Comparison of ENCODE assay signal across 16 cellular contexts in genomic region chr7:6652446-6653011, GRCh38. TPM values are rescaled to one million over a fixed set of nuclear protein-coding genes. Genes with fewer than 3 reads are reported as not detected.
DNase-seq lines count a peak whose midpoint lies in the region; FAIRE-seq and TF ChIP-seq lines count a peak whose summit lies in the region.
"Had no signal": no experiment of that assay in that cellular context is flagged by ENCODE, and none has a peak within 500 bp of the region (broad histone marks: within the 10 kb centered on the region; RNA-seq: fewer than 3 reads in every experiment).

No MANE protein-coding gene starts in this region.

- peaks cover 15% of the 10 kb centered on the region for H3K36me3 ChIP-seq in endodermal cell (ENCODE audit: control insufficient read depth, insufficient read depth, low read length)

- H3K36me3 Mint-ChIP-seq in endodermal cell (ENCODE audit: low read depth) = peaks cover 33% of the 10 kb centered on the region

- no peak overlapping the region for H3K4me3 ChIP-seq in endodermal cell (ENCODE audit: low read length)

- H3K4me3 Mint-ChIP-seq in endodermal cell = no peak overlapping the region
- H3K4me3 Mint-ChIP-seq: HFFc6 had no signal

- WGBS in endodermal cell (ENCODE audit: insufficient coverage in 1 of 2, insufficient read length in 1 of 2), 2 experiments = 96 to 97% methylated on average over 75 of the region's 75 CpGs

- peak; percentile 8 for DNase-seq in AG20443 (ENCODE audit: low spot score)
- peak; percentile 19 for DNase-seq in D721Med (ENCODE audit: insufficient read length, low spot score)
- peak; percentile 25 for DNase-seq in endodermal cell
- DNase-seq in posterior vena cava (ENCODE audit: low spot score) = peak; percentile 67
- no peak for DNase-seq in NCI-H1930 (lab: John Stamatoyannopoulos, UW)
- DNase-seq in NCI-H82 (lab: John Stamatoyannopoulos, UW) = no peak
- no peak for DNase-seq in pons (ENCODE audit: low spot score)
- DNase-seq: COR-L47, HFFc6, Kasumi-1, NCI-H2029, NCI-H510A treated with DMSO at 0.1 percent for 48 hours, SHP77 treated with DMSO at 0.1 percent for 48 hours had no signal

- H3K4me1 ChIP-seq in endodermal cell (ENCODE audit: control insufficient read depth, insufficient read depth, low read length) = no peaks in the 10 kb centered on the region

- peaks cover 17% of the 10 kb centered on the region for H3K9me3 Mint-ChIP-seq in endodermal cell

- intact Hi-C loops in posterior vena cava (cut with DNase I) = no loop called here

- no peak overlapping the region for H3K27ac Mint-ChIP-seq in endodermal cell
- H3K27ac Mint-ChIP-seq: HFFc6 had no signal

- H3K4me1 Mint-ChIP-seq in endodermal cell = no peaks in the 10 kb centered on the region

- no peaks in the 10 kb centered on the region for H3K27me3 Mint-ChIP-seq in endodermal cell (ENCODE audit: insufficient read depth)

- H3K27me3 ChIP-seq in endodermal cell (ENCODE audit: control insufficient read depth, insufficient read depth, low read length, poor library complexity, severe bottlenecking) = no peaks in the 10 kb centered on the region

- H3K27ac ChIP-seq in endodermal cell (ENCODE audit: low read depth, low read length) = no peak overlapping the region
- H3K27ac ChIP-seq: C4-2B had no signal

- no peak overlapping the region for H3K9ac ChIP-seq in endodermal cell (ENCODE audit: extremely low read depth, low read length, poor library complexity, severe bottlenecking)

- H3K9me3 ChIP-seq in endodermal cell (ENCODE audit: control insufficient read depth, low read length) = no peaks in the 10 kb centered on the region

- no peak for FAIRE-seq in D721Med (lab: Jason Lieb, UNC)
- FAIRE-seq: H1, RCC 7860 had no signal

- TF ChIP-seq CTCF in D721Med (IDR thresholded peaks at IDR 0.05; ENCODE audit: insufficient read depth, missing control alignments) = no peak
- TF ChIP-seq CTCF in endodermal cell (conservative IDR thresholded peaks at IDR 0.05) = no peak

RNA-seq across cellular contexts. Expression of gene ZNF316, which starts 15.4 kb away (rescaled TPM):
- total RNA-seq in endodermal cell = 10 to 100 TPM; 21.4 to 29.6 TPM
- 33.6 TPM for polyA plus RNA-seq in endodermal cell (2013, experiment 1 of 2)
- 24.9 TPM for polyA plus RNA-seq in endodermal cell (2013, experiment 2 of 2)
- 10 to 100 TPM; 16.1 to 22.5 TPM for total RNA-seq in posterior vena cava

RNA-seq across cellular contexts. Expression of gene ZNF853, which starts 37.1 kb away (rescaled TPM):
- total RNA-seq in endodermal cell = 10 to 100 TPM; 14.2 to 17.2 TPM
- polyA plus RNA-seq in endodermal cell (2013, experiment 1 of 2) = 11.1 TPM
- polyA plus RNA-seq in endodermal cell (2013, experiment 2 of 2) = 10.6 TPM
- total RNA-seq in posterior vena cava = 10 to 100 TPM in 1 of 2 donors, 1 to 10 TPM in 1; 8.1 to 11.9 TPM

RNA-seq across cellular contexts. Expression of gene ZNF12, which starts 54.2 kb away (rescaled TPM):
- total RNA-seq in endodermal cell = 10 to 100 TPM; 24.2 to 29.4 TPM
- polyA plus RNA-seq in endodermal cell (2013, experiment 1 of 2) = 20.5 TPM
- 19.9 TPM for polyA plus RNA-seq in endodermal cell (2013, experiment 2 of 2)
- total RNA-seq in posterior vena cava = 10 to 100 TPM; 22.6 to 25.0 TPM

Comparison
In these comparisons a context has a peak if more than half of its experiments do, and no peak if none do; other contexts are left out.
1. DNase-seq: peak in AG20443 (single experiment), D721Med (single experiment), endodermal cell (single experiment) and posterior vena cava (single experiment); none in NCI-H1930 (0 of 2), NCI-H82 (single experiment) and pons (single experiment).